Comparison of ENCODE assay signal across 19 cellular contexts in the genomic region with DNA sequence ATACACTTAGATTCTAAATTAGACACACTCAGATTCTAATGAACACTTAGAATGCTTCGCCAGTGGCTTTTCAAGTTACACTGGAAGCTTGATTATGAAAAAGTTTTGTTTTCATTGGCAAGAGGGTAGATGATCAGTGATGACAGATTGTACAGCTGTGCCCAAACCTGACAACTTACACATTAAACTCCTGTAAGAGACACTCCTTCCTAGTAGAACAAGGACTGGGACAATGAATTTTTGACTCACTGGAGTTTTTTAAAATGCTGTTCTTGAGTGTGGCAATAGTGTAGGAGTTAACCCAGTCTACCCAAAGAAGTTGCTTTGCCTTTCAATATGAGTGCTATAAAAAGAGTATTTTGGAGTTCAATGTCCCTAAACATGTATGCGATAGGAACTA.
DNase-seq lines count a peak whose midpoint lies in the region; ATAC-seq, FAIRE-seq and TF ChIP-seq lines count a peak whose summit lies in the region.
"Had no signal": no experiment of that assay in that cellular context is flagged by ENCODE, and none has a peak within 500 bp of the region (broad histone marks: within the 10 kb centered on the region; RNA-seq: fewer than 3 reads in every experiment).

No MANE protein-coding gene starts in this region.

- TF ChIP-seq CTCF in IMR-90 (conservative IDR thresholded peaks at IDR 0.05; ENCODE audit: low read depth, low read length) (no peak), pancreas (IDR thresholded peaks at IDR 0.05) (no peak)

- peak overlapping the region; percentile 89 for H2BK120ac ChIP-seq in IMR-90 (ENCODE audit: low read depth, low read length)

- TF ChIP-seq RAD21 in IMR-90 (IDR thresholded peaks at IDR 0.05; ENCODE audit: low read length), result no peak

- no peaks in the 10 kb centered on the region for H3K79me1 ChIP-seq in IMR-90 (ENCODE audit: low read depth in 1 of 2, low read length in 2 of 2)

- H2BK5ac ChIP-seq in IMR-90 (ENCODE audit: low read depth, low read length, poor library complexity, severe bottlenecking), result peak overlapping the region; percentile 97

- H3K56ac ChIP-seq in IMR-90 (ENCODE audit: extremely low read depth, insufficient read depth, low read length), result peak overlapping the region; percentile 59; the same call in 1 of the 2 replicates

- peak overlapping the region; percentile 77; the same call in 1 of the 2 replicates for H4K91ac ChIP-seq in IMR-90 (ENCODE audit: insufficient read depth, low read depth, low read length)

- DNase-seq in IMR-90 (no peak), amniotic epithelial cell (ENCODE audit: low read depth) (peak; percentile 14), fibroblast of peridontal ligament (ENCODE audit: extremely low read depth) (peak; percentile 25), pancreas (no peak), DMS53 treated with DMSO at 0.1 percent for 48 hours (lab: John Stamatoyannopoulos, UW; ENCODE audit: unreplicated experiment) (no peak), NOMO-1 treated with DMSO at 0.1 percent for 48 hours (lab: John Stamatoyannopoulos, UW; ENCODE audit: unreplicated experiment) (no peak)
- DNase-seq in activated CD4-positive, alpha-beta T cell treated with anti-CD3 and anti-CD28 coated beads for 1 hour, result no peak
- DNase-seq: activated CD4-positive, alpha-beta T cell treated with anti-CD3 and anti-CD28 coated beads, Interleukin-2, amount 10 ng/mL, durations not matched to agents 24 days and 14 days; activated T-cell treated with anti-CD3 and anti-CD28 coated beads, Interleukin-2, amount 50 U/mL, for 72 hours; hypothalamus; NCI-H1694; NCI-H524; Peyer's patch; stimulated activated naive CD4-positive, alpha-beta T cell treated with Interleukin-2 at 50 U/mL for 16 hours had no signal

- POLR2A ChIA-PET in IMR-90 (lab: Charles Lee; ENCODE audit: unreplicated experiment), result no interaction called here

- peak overlapping the region; percentile 85; the same call in 1 of the 2 replicates for H2AK5ac ChIP-seq in IMR-90 (ENCODE audit: low read depth, low read length)

- peaks cover 7% of the 10 kb centered on the region; the same call in 1 of the 2 replicates for H3K9me1 ChIP-seq in IMR-90 (ENCODE audit: insufficient read depth, low read length)

- H2AFZ ChIP-seq in IMR-90 (replicated peaks; ENCODE audit: low read length, poor library complexity), result no peak overlapping the region
- H2AFZ ChIP-seq: neural progenitor cell had no signal

- BruUV-seq in IMR-90 (replicated peaks; lab: Mats Ljungman, UMichigan), result no TSS peak

- intact Hi-C loops in IMR-90 (cut with micrococcal nuclease), result no loop called here
- intact Hi-C loops in pancreas (cut with DNase I), result no loop called here

- dilution Hi-C loops in IMR-90 (cut with HindIII; ENCODE audit: low sequenced_read_pairs, unreplicated experiment), result no loop called here

- no peaks in the 10 kb centered on the region for H3K9me3 ChIP-seq in IMR-90 (ENCODE audit: control insufficient read depth, insufficient read depth, low read length)
- H3K9me3 ChIP-seq in pancreas, result no peaks in the 10 kb centered on the region
- H3K9me3 ChIP-seq: adrenal gland, Peyer's patch, vagina had no signal

- no peak for TF ChIP-seq POLR2A in IMR-90 (IDR thresholded peaks at IDR 0.05; ENCODE audit: low read depth, low read length)

- FAIRE-seq in pancreas (lab: Jason Lieb, UNC), result no peak
- FAIRE-seq: GM12878 had no signal

- peak overlapping the region; percentile 88 for H3K23ac ChIP-seq in IMR-90 (ENCODE audit: low read depth, low read length)

- peak overlapping the region; percentile 78; the same call in 1 of the 2 replicates for H3K4me2 ChIP-seq in IMR-90 (ENCODE audit: low read depth, low read length)
- H3K4me2 ChIP-seq: neural progenitor cell had no signal

- no CpG with 5 or more reads among the region's 2 CpGs for WGBS in IMR-90 (ENCODE audit: extremely low coverage in 2 of 2, insufficient read length in 1 of 2), 2 experiments
- 71 to 75% methylated on average over 2 of the region's 2 CpGs for WGBS in pancreas, 2 donors

- peak overlapping the region; percentile 90 for H2BK20ac ChIP-seq in IMR-90 (ENCODE audit: low read depth, low read length)

- CTCF ChIA-PET in IMR-90 (lab: Yijun Ruan, JAX), result interaction anchor here (0.7 kb wide), 1 partner anchor 147 kb away, joined by 5 read pairs; no protein-coding TSS in a partner anchor

- H3K4me3 ChIP-seq in IMR-90 (ENCODE audit: insufficient read depth, low read depth, low read length) (no peak overlapping the region), pancreas (no peak overlapping the region)
- H3K4me3 ChIP-seq: adrenal gland, GM12878, neural progenitor cell, Peyer's patch, vagina had no signal

- H3K18ac ChIP-seq in IMR-90 (ENCODE audit: low read depth, low read length), result peak overlapping the region; percentile 80; the same call in 1 of the 2 replicates

- H4K5ac ChIP-seq in IMR-90 (ENCODE audit: low read depth, low read length), result peak overlapping the region; percentile 72; the same call in 1 of the 2 replicates

- H2AK9ac ChIP-seq in IMR-90 (replicated peaks; ENCODE audit: low read depth, low read length, poor library complexity), result no peak overlapping the region

- H3K4me1 ChIP-seq in IMR-90 (ENCODE audit: control insufficient read depth, insufficient read depth, low read length) (peaks cover 10% of the 10 kb centered on the region), pancreas (peaks cover 0 to 8% (median 5%) of the 10 kb centered on the region in 3 donors)
- H3K4me1 ChIP-seq: Peyer's patch, vagina had no signal

- H3K27ac ChIP-seq in IMR-90 (ENCODE audit: insufficient read depth, low read length) (peak overlapping the region; percentile 18; the same call in 1 of the 2 replicates), pancreas (no peak overlapping the region)
- H3K27ac ChIP-seq: adrenal gland, neural progenitor cell, Peyer's patch, vagina had no signal

- no peaks in the 10 kb centered on the region; the same call in 1 of the 2 replicates for H4K20me1 ChIP-seq in IMR-90 (ENCODE audit: insufficient read depth, low read length)

- H3K4ac ChIP-seq in IMR-90 (ENCODE audit: low read depth, low read length), result peak overlapping the region; percentile 85; the same call in 1 of the 2 replicates

- no peaks in the 10 kb centered on the region for H3K36me3 ChIP-seq in IMR-90 (ENCODE audit: control insufficient read depth, insufficient read depth, low read length)
- H3K36me3 ChIP-seq in pancreas, result no peaks in the 10 kb centered on the region
- H3K36me3 ChIP-seq: adrenal gland, neural progenitor cell, Peyer's patch, vagina had no signal

- peak overlapping the region; percentile 59; the same call in 1 of the 3 replicates for H2BK15ac ChIP-seq in IMR-90 (ENCODE audit: low read depth, low read length)

- peak; percentile 35 for ATAC-seq in IMR-90 (ENCODE audit: low read depth)
- ATAC-seq in pancreas, result peak in 3 of 4 donors; percentile 37 to 46 (median 44)
- ATAC-seq in GM18858 (IDR thresholded peaks at IDR 0.05; ENCODE audit: unreplicated experiment), result no peak
- ATAC-seq: activated T-cell treated with anti-CD3 and anti-CD28 coated beads, Interleukin-2, amount 50 U/mL, for 72 hours; GM12878 had no signal

- in situ Hi-C loops in IMR-90 (cut with MboI; ENCODE audit: low sequenced_read_pairs), result no loop called here

- H4K8ac ChIP-seq in IMR-90 (ENCODE audit: low read depth in 2 of 2, low read length in 2 of 2), result peak overlapping the region; percentile 15 to 62; a peak in 2 of 4 replicates

- peak overlapping the region; percentile 86 for H3K14ac ChIP-seq in IMR-90 (replicated peaks; ENCODE audit: low read depth, low read length)

- H3K27me3 ChIP-seq in IMR-90 (ENCODE audit: control insufficient read depth, insufficient read depth, low read length) (no peaks in the 10 kb centered on the region), pancreas (no peaks in the 10 kb centered on the region)
- H3K27me3 ChIP-seq: adrenal gland, neural progenitor cell, Peyer's patch, vagina had no signal

- H3K9ac ChIP-seq in IMR-90 (ENCODE audit: low read depth, low read length), result no peak overlapping the region; the same call in 1 of the 2 replicates
- H3K9ac ChIP-seq: neural progenitor cell had no signal

TF ChIP-seq in IMR-90, 13 proteins besides CTCF, POLR2A, EP300 and RAD21:
- TF ChIP-seq BHLHE40 (IDR thresholded peaks at IDR 0.05; ENCODE audit: low read depth, low read length), result no peak
- TF ChIP-seq MXI1 (IDR thresholded peaks at IDR 0.05; ENCODE audit: borderline replicate concordance, low read depth, low read length), result no peak
- TF ChIP-seq CHD1 (IDR thresholded peaks at IDR 0.05; ENCODE audit: low read depth, low read length), result no peak
- TF ChIP-seq, protein P1, sequence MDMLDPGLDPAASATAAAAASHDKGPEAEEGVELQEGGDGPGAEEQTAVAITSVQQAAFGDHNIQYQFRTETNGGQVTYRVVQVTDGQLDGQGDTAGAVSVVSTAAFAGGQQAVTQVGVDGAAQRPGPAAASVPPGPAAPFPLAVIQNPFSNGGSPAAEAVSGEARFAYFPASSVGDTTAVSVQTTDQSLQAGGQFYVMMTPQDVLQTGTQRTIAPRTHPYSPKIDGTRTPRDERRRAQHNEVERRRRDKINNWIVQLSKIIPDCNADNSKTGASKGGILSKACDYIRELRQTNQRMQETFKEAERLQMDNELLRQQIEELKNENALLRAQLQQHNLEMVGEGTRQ (IDR thresholded peaks at IDR 0.05; ENCODE audit: low read depth, low read length), result no peak
- TF ChIP-seq MAZ (IDR thresholded peaks at IDR 0.05; ENCODE audit: borderline replicate concordance, low read depth, low read length), result no peak
- TF ChIP-seq, protein P2, sequence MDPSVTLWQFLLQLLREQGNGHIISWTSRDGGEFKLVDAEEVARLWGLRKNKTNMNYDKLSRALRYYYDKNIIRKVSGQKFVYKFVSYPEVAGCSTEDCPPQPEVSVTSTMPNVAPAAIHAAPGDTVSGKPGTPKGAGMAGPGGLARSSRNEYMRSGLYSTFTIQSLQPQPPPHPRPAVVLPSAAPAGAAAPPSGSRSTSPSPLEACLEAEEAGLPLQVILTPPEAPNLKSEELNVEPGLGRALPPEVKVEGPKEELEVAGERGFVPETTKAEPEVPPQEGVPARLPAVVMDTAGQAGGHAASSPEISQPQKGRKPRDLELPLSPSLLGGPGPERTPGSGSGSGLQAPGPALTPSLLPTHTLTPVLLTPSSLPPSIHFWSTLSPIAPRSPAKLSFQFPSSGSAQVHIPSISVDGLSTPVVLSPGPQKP (IDR thresholded peaks at IDR 0.05; ENCODE audit: borderline replicate concordance, low read depth, low read length), result no peak
- no peak for TF ChIP-seq MAFK (IDR thresholded peaks at IDR 0.05; ENCODE audit: low read depth, low read length)
- TF ChIP-seq NFE2L2 (IDR thresholded peaks at IDR 0.05; ENCODE audit: low read depth, low read length), result no peak
- no peak for TF ChIP-seq FOS (IDR thresholded peaks at IDR 0.05; ENCODE audit: low read depth, low read length)
- TF ChIP-seq RCOR1 (IDR thresholded peaks at IDR 0.05; ENCODE audit: insufficient replicate concordance, low read length), result no peak
- TF ChIP-seq CEBPB (IDR thresholded peaks at IDR 0.05; ENCODE audit: low read depth, low read length), result no peak
- no peak for TF ChIP-seq RFX5 (IDR thresholded peaks at IDR 0.05; ENCODE audit: low read depth, low read length)
- no peak for TF ChIP-seq SMC3 (IDR thresholded peaks at IDR 0.05; ENCODE audit: low read depth, low read length)

Comparison
In these comparisons a context has a peak if more than half of its experiments do, and no peak if none do; other contexts are left out.
1. DNase-seq: peak in amniotic epithelial cell (single experiment) and fibroblast of peridontal ligament (single experiment); none in IMR-90 (single experiment), pancreas (0 of 6), DMS53 treated with DMSO at 0.1 percent for 48 hours (single experiment), activated CD4-positive, alpha-beta T cell treated with anti-CD3 and anti-CD28 coated beads for 1 hour (single experiment) and NOMO-1 treated with DMSO at 0.1 percent for 48 hours (single experiment).